22 cellular contexts compared by ENCODE assay signal in the genomic region with DNA sequence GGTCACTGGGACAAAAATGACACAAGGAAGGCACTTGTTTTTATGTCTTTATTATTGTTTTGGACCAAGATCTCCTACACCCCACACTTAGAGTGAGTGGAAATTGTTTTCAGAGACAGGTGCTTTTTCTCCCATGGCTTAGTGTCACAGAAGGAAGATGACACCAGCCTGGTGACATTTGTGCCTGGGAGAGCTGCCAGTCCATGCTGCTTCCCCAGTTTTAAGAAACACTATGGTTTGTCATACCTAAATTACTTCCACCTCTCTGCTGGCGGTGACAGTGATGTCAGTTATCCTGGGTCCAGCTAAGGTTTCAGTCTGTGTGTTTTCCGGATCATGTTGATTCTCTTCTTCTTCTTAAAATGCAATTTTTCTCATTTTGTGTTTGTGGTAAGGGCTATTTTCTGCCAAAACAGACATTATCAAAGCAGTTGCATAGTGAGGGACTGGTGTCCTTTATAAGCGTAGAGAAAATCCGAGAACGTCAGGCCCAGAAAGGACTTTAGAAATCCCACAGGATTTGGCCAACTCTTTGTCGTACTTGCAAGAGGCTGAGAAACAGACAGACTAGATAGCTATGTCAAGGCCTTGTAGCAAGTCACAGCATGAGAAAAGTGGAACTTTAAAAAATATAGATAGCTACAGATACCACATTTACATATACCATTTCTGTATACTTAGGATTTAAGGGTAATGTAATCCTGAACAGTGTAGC.
"Had no signal": no experiment of that assay in that cellular context is flagged by ENCODE, and none has a peak within 500 bp of the region (broad histone marks: within the 10 kb centered on the region; RNA-seq: fewer than 3 reads in every experiment).

No MANE protein-coding gene starts in this region.

- ATAC-seq: activated CD4-positive, alpha-beta T cell treated with anti-CD3 and anti-CD28 coated beads for 36 hours; activated T-helper 17 cell treated with anti-CD3 and anti-CD28 coated beads, Interleukin-2, amount 50 U/mL, for 72 hours; T-cell had no signal

- DNase-seq: activated CD4-positive, alpha-beta memory T cell treated with anti-CD3 and anti-CD28 coated beads, Interleukin-2, amount 10 ng/mL, durations not matched to agents 7 days and 5 days; activated CD4-positive, alpha-beta T cell treated with anti-CD3 and anti-CD28 coated beads for 36 hours; activated CD4-positive, alpha-beta T cell treated with anti-CD3 and anti-CD28 coated beads, Interleukin-2, amount 50 U/mL, for 1 hour; activated gamma-delta T cell; activated naive CD4-positive, alpha-beta T cell treated with anti-CD3 and anti-CD28 coated beads, Interleukin-2, amount 10 ng/mL, durations not matched to agents 7 days and 5 days; activated naive CD8-positive, alpha-beta T cell treated with anti-CD3 and anti-CD28 coated beads for 36 hours; activated T-cell treated with anti-CD3 and anti-CD28 coated beads for 4 hours; activated T-cell treated with anti-CD3 and anti-CD28 coated beads, Interleukin-2, amount 50 U/mL, for 48 hours; brain microvascular endothelial cell; NCI-H1092 treated with DMSO at 0.1 percent for 48 hours; NCI-H1436; NCI-H1694 treated with DMSO at 0.1 percent for 48 hours; NCI-H2029 treated with DMSO at 0.1 percent for 48 hours; NCI-H446; NCI-H524; T-cell; T-helper 2 cell; T1000 had no signal

- H3K4me3 ChIP-seq: cardiac muscle cell, SK-N-MC had no signal

- H3K4me2 ChIP-seq: KMS-11 had no signal

- H3K9ac ChIP-seq: KMS-11 had no signal

- H3K27ac ChIP-seq: brain microvascular endothelial cell, cardiac muscle cell, KMS-11, SK-N-MC had no signal

- H3K27me3 ChIP-seq: brain microvascular endothelial cell had no signal

- H3K36me3 ChIP-seq: brain microvascular endothelial cell, cardiac muscle cell had no signal
